ENCODE assay signal across 8 cellular contexts in genomic region chr20:36461600-36462439, GRCh38.
A peak's percentile ranks its signal among the peaks of the same experiment; 100 is the strongest.
DNase-seq lines count a peak whose midpoint lies in the region; ATAC-seq and TF ChIP-seq lines count a peak whose summit lies in the region.

No MANE protein-coding gene starts in this region.

- H3K9me3 ChIP-seq in esophagus muscularis mucosa (no peaks in the 10 kb centered on the region), muscle layer of colon (ENCODE audit: low read length) (no peaks in the 10 kb centered on the region)

- peak overlapping the region; percentile 99 for H3K9ac ChIP-seq in muscle layer of colon (ENCODE audit: low read length)

- H3K4me3 ChIP-seq in esophagus muscularis mucosa (peak overlapping the region; percentile 68 to 79 (median 76)), muscle layer of colon (ENCODE audit: low read depth in 1 of 2, low read length in 2 of 2) (peak overlapping the region; percentile 78 to 99), urinary bladder (ENCODE audit: low read depth, low read length) (peak overlapping the region; percentile 69)

- H3K27ac Mint-ChIP-seq in Calu3 (ENCODE audit: unreplicated experiment) = peak overlapping the region; percentile 92

- CTCF ChIA-PET in Calu3 (lab: Charles Lee) = interaction anchor here (0.7 kb wide), 1 partner anchor 29 kb away, joined by 3 read pairs; no protein-coding TSS in a partner anchor

- no peak for TF ChIP-seq POLR2A in esophagus muscularis mucosa (IDR thresholded peaks at IDR 0.05; ENCODE audit: low read depth)

- no peak for TF ChIP-seq EP300 in esophagus muscularis mucosa (IDR thresholded peaks at IDR 0.05)

- H3K4me1 ChIP-seq in esophagus muscularis mucosa (peaks cover 47 to 57% (median 47%) of the 10 kb centered on the region in 4 donors), muscle layer of colon (ENCODE audit: insufficient read depth, low read length) (peaks cover 44% of the 10 kb centered on the region), urinary bladder (ENCODE audit: insufficient read depth) (no peaks in the 10 kb centered on the region)

- H3K36me3 ChIP-seq in esophagus muscularis mucosa (no peaks in the 10 kb centered on the region), muscle layer of colon (ENCODE audit: insufficient read depth, low read length) (no peaks in the 10 kb centered on the region), urinary bladder (ENCODE audit: insufficient read depth) (no peaks in the 10 kb centered on the region)

- under 1% methylated on average over 26 of the region's 58 CpGs for WGBS in esophagus muscularis mucosa
- WGBS in urinary bladder = under 1% methylated on average over 47 of the region's 58 CpGs

- H3K27ac ChIP-seq in esophagus muscularis mucosa (replicated peaks in 1 of 4) = peak overlapping the region; percentile 96 to 99 (median 96)
- H3K27ac ChIP-seq in muscle layer of colon (ENCODE audit: low read depth, low read length) = peak overlapping the region; percentile 98
- peak overlapping the region; percentile 94 for H3K27ac ChIP-seq in urinary bladder (ENCODE audit: low read depth)

- TF ChIP-seq CTCF in Calu3 (IDR thresholded peaks at IDR 0.05; ENCODE audit: unreplicated experiment) (no peak), esophagus muscularis mucosa (IDR thresholded peaks at IDR 0.05) (no peak)

- no peaks in the 10 kb centered on the region for H3K27me3 ChIP-seq in esophagus muscularis mucosa
- no peaks in the 10 kb centered on the region for H3K27me3 ChIP-seq in muscle layer of colon (ENCODE audit: control insufficient read depth in 1 of 2, insufficient read depth in 2 of 2, low read length in 2 of 2)

- peak overlapping the region; percentile 99 for H3K4me3 Mint-ChIP-seq in Calu3 (ENCODE audit: low read depth, unreplicated experiment)

- peaks cover 2% of the 10 kb centered on the region for H3K27me3 Mint-ChIP-seq in Calu3 (ENCODE audit: unreplicated experiment)

- ATAC-seq in GM21619 (IDR thresholded peaks at IDR 0.05; ENCODE audit: unreplicated experiment) = peak; percentile 15

- intact Hi-C loops in Calu3 (cut with micrococcal nuclease; ENCODE audit: unreplicated experiment) (no loop called here), esophagus muscularis mucosa (cut with DNase I) (loop anchor here (5.0 kb wide), 1 partner anchor 80 kb away; the partner anchor contains the start of gene MYL9)

- peaks cover 49% of the 10 kb centered on the region for H3K4me1 Mint-ChIP-seq in Calu3 (ENCODE audit: low read depth, unreplicated experiment)

- BruUV-seq in Calu3 (replicated peaks; lab: Mats Ljungman, UMichigan) = no TSS peak

- DNase-seq in Calu3 (peak; percentile 51), NCI-H1092 treated with DMSO at 0.1 percent for 48 hours (lab: John Stamatoyannopoulos, UW) (peak; percentile 40), esophagus muscularis mucosa (ENCODE audit: extremely low spot score) (no peak), T1000 (lab: John Stamatoyannopoulos, UW) (no peak)
- peak; percentile 56 for DNase-seq in activated T-cell treated with anti-CD3 and anti-CD28 coated beads, Interleukin-2, amount 50 U/mL, for 1 hour

- no peaks in the 10 kb centered on the region for H3K9me3 Mint-ChIP-seq in Calu3 (ENCODE audit: low read depth, unreplicated experiment)

- H3K36me3 Mint-ChIP-seq in Calu3 (ENCODE audit: insufficient read depth, unreplicated experiment) = peaks cover 31% of the 10 kb centered on the region

Comparison
In these comparisons a context has a peak if more than half of its experiments do, and no peak if none do; other contexts are left out.
1. DNase-seq: peak in Calu3 (single experiment), NCI-H1092 treated with DMSO at 0.1 percent for 48 hours (single experiment) and activated T-cell treated with anti-CD3 and anti-CD28 coated beads, Interleukin-2, amount 50 U/mL, for 1 hour (single experiment); none in esophagus muscularis mucosa (single experiment) and T1000 (single experiment).
2. Peak in every context shown above with its lines, with median percentiles within 50 percentile points of each other: H3K27ac ChIP-seq and H3K4me3 ChIP-seq.